ENCODE assay signal across 18 cellular contexts in the genomic region with DNA sequence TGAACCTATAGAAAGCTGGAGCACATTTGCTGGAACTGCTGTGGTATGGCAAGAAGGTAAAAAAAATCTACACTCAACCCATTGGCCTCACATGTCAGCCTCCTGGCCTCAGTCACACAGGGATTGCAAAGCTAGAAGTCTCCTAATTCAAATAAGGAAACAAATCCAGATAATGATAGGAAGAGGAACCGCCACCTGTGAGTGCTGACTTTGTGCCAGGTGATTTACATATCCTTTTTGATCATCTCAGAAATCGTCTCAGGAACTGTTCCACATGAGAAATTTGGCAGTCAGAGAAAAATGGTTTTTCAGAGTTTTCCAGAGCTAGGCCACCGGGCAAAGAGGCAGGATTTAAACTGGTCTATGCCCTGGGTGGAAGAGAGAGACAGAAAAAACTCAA. TPM values are rescaled to one million over a fixed set of nuclear protein-coding genes. Genes with fewer than 3 reads are reported as not detected.
"Had no signal": no experiment of that assay in that cellular context is flagged by ENCODE, and none has a peak within 500 bp of the region (broad histone marks: within the 10 kb centered on the region; RNA-seq: fewer than 3 reads in every experiment).

No MANE protein-coding gene starts in this region.

- H3K36me3 Mint-ChIP-seq: activated naive CD4-positive, alpha-beta T cell treated with anti-CD3 and anti-CD28 coated beads, Interleukin-2, amount 50 U/mL, for 24 hours had no signal

- H3K27ac Mint-ChIP-seq: activated naive CD4-positive, alpha-beta T cell treated with anti-CD3 and anti-CD28 coated beads, Interleukin-2, amount 50 U/mL, for 24 hours had no signal

- H3K9me3 ChIP-seq: esophagus muscularis mucosa, heart right ventricle, pancreas, stomach had no signal

- H3K27ac ChIP-seq: brain microvascular endothelial cell, dorsolateral prefrontal cortex, esophagus muscularis mucosa, heart right ventricle, pancreas, stomach had no signal

- H3K27me3 ChIP-seq: brain microvascular endothelial cell, pancreas had no signal

- H3K4me3 ChIP-seq: dorsolateral prefrontal cortex, esophagus muscularis mucosa, heart right ventricle, pancreas, stomach had no signal

- H3K36me3 ChIP-seq: brain microvascular endothelial cell, esophagus muscularis mucosa, heart right ventricle, pancreas, stomach had no signal

- H3K4me3 Mint-ChIP-seq: activated naive CD4-positive, alpha-beta T cell treated with anti-CD3 and anti-CD28 coated beads, Interleukin-2, amount 50 U/mL, for 24 hours; neural crest cell had no signal

- ATAC-seq: heart right ventricle, left ventricle myocardium superior, pancreas had no signal

- H3K4me1 Mint-ChIP-seq: activated naive CD4-positive, alpha-beta T cell treated with anti-CD3 and anti-CD28 coated beads, Interleukin-2, amount 50 U/mL, for 24 hours; neural crest cell had no signal

- H3K9me3 Mint-ChIP-seq: activated naive CD4-positive, alpha-beta T cell treated with anti-CD3 and anti-CD28 coated beads, Interleukin-2, amount 50 U/mL, for 24 hours had no signal

- H3K4me1 ChIP-seq: esophagus muscularis mucosa, heart right ventricle, stomach had no signal

- DNase-seq: activated CD4-positive, alpha-beta T cell treated with anti-CD3 and anti-CD28 coated beads, Interleukin-2, amount 50 U/mL, for 1 hour; activated effector memory CD4-positive, alpha-beta T cell treated with Interleukin-2 at 50 U/mL for 16 hours; amniotic stem cell; brain microvascular endothelial cell; dorsolateral prefrontal cortex; heart right ventricle; left ventricle myocardium superior; pancreas; stimulated activated CD4-positive, alpha-beta T cell treated with anti-CD3 and anti-CD28 coated beads, Interleukin-15, amount 100 ng/mL, for 24 hours; stimulated activated CD4-positive, alpha-beta T cell treated with anti-CD3 and anti-CD28 coated beads, Interleukin-4, amount 100 ng/mL, for 24 hours; stomach; T-helper 2 cell had no signal

RNA-seq across cellular contexts. Expression of a gene that starts 1.0 kb away (rescaled TPM):
- total RNA-seq: cerebellum, esophagus muscularis mucosa, frontal cortex, heart right ventricle, left ventricle myocardium superior, mesenteric fat pad, neural crest cell, pancreas, stomach had no signal

RNA-seq across cellular contexts. Expression of a gene that starts 22.8 kb away (rescaled TPM):
- total RNA-seq: cerebellum, dorsolateral prefrontal cortex, esophagus muscularis mucosa, frontal cortex, heart right ventricle, left ventricle myocardium superior, mesenteric fat pad, neural crest cell, pancreas, stomach had no signal

RNA-seq across cellular contexts. Expression of a gene that starts 33.2 kb away (rescaled TPM):
- total RNA-seq: cerebellum, dorsolateral prefrontal cortex, esophagus muscularis mucosa, frontal cortex, heart right ventricle, left ventricle myocardium superior, mesenteric fat pad, neural crest cell, pancreas had no signal
